Comparison of ENCODE assay signal across 11 cellular contexts in the genomic region with DNA sequence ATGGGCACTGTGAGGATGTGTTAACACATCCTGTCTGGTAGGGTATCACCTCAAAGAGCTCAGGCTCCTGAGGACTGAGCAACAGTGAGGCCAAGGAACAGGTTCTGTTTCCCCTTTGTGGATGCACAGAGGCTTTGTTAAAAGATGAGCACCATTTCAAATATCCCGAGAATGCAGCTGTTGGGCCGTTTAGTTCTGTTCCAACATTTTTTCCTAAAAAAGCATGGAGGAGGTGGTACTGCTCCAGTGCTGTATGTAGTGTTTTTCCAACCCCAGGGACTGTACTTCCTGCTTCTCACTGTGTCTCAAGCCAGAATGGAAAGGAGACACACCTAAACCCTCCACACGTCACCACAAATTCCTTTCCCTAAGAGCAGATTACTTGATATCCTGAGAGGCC. TPM values are rescaled to one million over a fixed set of nuclear protein-coding genes. Genes with fewer than 3 reads are reported as not detected.
DNase-seq lines count a peak whose midpoint lies in the region; TF ChIP-seq lines count a peak whose summit lies in the region.
"Had no signal": no experiment of that assay in that cellular context is flagged by ENCODE, and none has a peak within 500 bp of the region (broad histone marks: within the 10 kb centered on the region; RNA-seq: fewer than 3 reads in every experiment).

No MANE protein-coding gene starts in this region.

- H3K27me3 ChIP-seq in MG63 (no peaks in the 10 kb centered on the region), BE2C (no peaks in the 10 kb centered on the region)

- POLR2A ChIA-PET in AG04449 (lab: Yijun Ruan, JAX): interaction anchor here (0.7 to 3.6 kb wide), 15 partner anchors 9 to 283 kb away, joined by 3 to 45 read pairs (median 6); partner anchors contain the start of genes BCL10, CCN1 and DDAH1

- H3K4me3 ChIP-seq in AG04449 (ENCODE audit: low read depth, low read length) (no peak overlapping the region), MG63 (no peak overlapping the region), BE2C (ENCODE audit: low read depth, low read length) (no peak overlapping the region)

- DNase-seq in AG04449 (ENCODE audit: low read depth, low spot score) (peak; percentile 90), MG63 (peak; percentile 67), epithelial cell of prostate (ENCODE audit: low read depth, low spot score) (no peak), myocyte (ENCODE audit: low read depth) (peak; percentile 87), DMS53 treated with DMSO at 0.1 percent for 48 hours (lab: John Stamatoyannopoulos, UW; ENCODE audit: unreplicated experiment) (no peak), foreskin melanocyte (no peak), BE2C (no peak), NCI-H2029 treated with DMSO at 0.1 percent for 48 hours (lab: John Stamatoyannopoulos, UW) (no peak)
- DNase-seq: CD4-positive, CD25-positive, alpha-beta regulatory T cell; effector CD8-positive, alpha-beta T cell; natural killer cell had no signal

- CTCF ChIA-PET in AG04449 (lab: Yijun Ruan, JAX): interaction anchor here (1.1 to 2.5 kb wide), 6 partner anchors 8 to 144 kb away, joined by 3 to 14 read pairs (median 4); no protein-coding TSS in a partner anchor

- H3K27ac ChIP-seq in epithelial cell of prostate: peak overlapping the region; percentile 63

- H3K9me3 ChIP-seq in MG63 (peaks cover 9% of the 10 kb centered on the region), BE2C (no peaks in the 10 kb centered on the region)

- no peak for TF ChIP-seq CTCF in AG04449 (IDR thresholded peaks at IDR 0.05; ENCODE audit: insufficient read depth, low read length, missing control alignments)
- no peak for TF ChIP-seq CTCF in BE2C (IDR thresholded peaks at IDR 0.05; ENCODE audit: low read depth, low read length)

- peaks cover 19% of the 10 kb centered on the region for H3K36me3 ChIP-seq in MG63
- no peaks in the 10 kb centered on the region for H3K36me3 ChIP-seq in BE2C

- no peaks in the 10 kb centered on the region for H3K4me1 ChIP-seq in BE2C

RNA-seq across cellular contexts. Expression of gene BCL10, which starts 53.8 kb away (rescaled TPM):
- 11.3 and 24.9 TPM in 2 replicates for total RNA-seq in MG63 (2014; rRNA removed; shearing (Covaris generic); ENCODE audit: low replicate concordance)
- total RNA-seq in myocyte: 14.3 and 15.6 TPM in 2 replicates
- polyA plus RNA-seq in myocyte (2012): 9.1 TPM
- polyA plus RNA-seq in BE2C (2012; ENCODE audit: insufficient read depth, insufficient read length, low read depth): 8.4 TPM

Comparison
In these comparisons a context has a peak if more than half of its experiments do, and no peak if none do; other contexts are left out.
1. DNase-seq: peak in AG04449 (single experiment), MG63 (single experiment) and myocyte (single experiment); none in epithelial cell of prostate (single experiment), DMS53 treated with DMSO at 0.1 percent for 48 hours (single experiment), foreskin melanocyte (single experiment), BE2C (single experiment) and NCI-H2029 treated with DMSO at 0.1 percent for 48 hours (single experiment).